14 cellular contexts compared by ENCODE assay signal in genomic region chr1:14259191-14259757, GRCh38.
DNase-seq lines count a peak whose midpoint lies in the region; ATAC-seq and TF ChIP-seq lines count a peak whose summit lies in the region.
"Had no signal": no experiment of that assay in that cellular context is flagged by ENCODE, and none has a peak within 500 bp of the region (broad histone marks: within the 10 kb centered on the region; RNA-seq: fewer than 3 reads in every experiment).

No MANE protein-coding gene starts in this region.

- TF ChIP-seq POLR2A in testis (IDR thresholded peaks at IDR 0.05) = no peak

- peak; percentile 96 for ATAC-seq in Right ventricle myocardium inferior
- no peak for ATAC-seq in stimulated activated effector memory CD8-positive, alpha-beta T cell treated with anti-CD3 and anti-CD28 coated beads, Interleukin-12 subunit alpha, Interleukin-12 subunit beta, amount 100 ng/mL, for 72 hours
- ATAC-seq: activated CD8-positive, alpha-beta T cell treated with anti-CD3 and anti-CD28 coated beads for 36 hours had no signal

- intact Hi-C loops in Right ventricle myocardium inferior (cut with DNase I) = no loop called here
- intact Hi-C loops in testis (cut with DNase I; ENCODE audit: low total_unique reads) = no loop called here

- no peak overlapping the region for H3K27ac Mint-ChIP-seq in stimulated activated effector memory CD8-positive, alpha-beta T cell treated with anti-CD3 and anti-CD28 coated beads, Interleukin-12 subunit alpha, Interleukin-12 subunit beta, amount 100 ng/mL, for 72 hours
- H3K27ac Mint-ChIP-seq: activated CD8-positive, alpha-beta T cell treated with anti-CD3 and anti-CD28 coated beads for 36 hours; CD4-positive, CD25-positive, alpha-beta regulatory T cell; mesothelial cell of epicardium had no signal

- no peaks in the 10 kb centered on the region for H3K27me3 ChIP-seq in testis

- no peak overlapping the region for H3K4me3 Mint-ChIP-seq in stimulated activated effector memory CD8-positive, alpha-beta T cell treated with anti-CD3 and anti-CD28 coated beads, Interleukin-12 subunit alpha, Interleukin-12 subunit beta, amount 100 ng/mL, for 72 hours
- H3K4me3 Mint-ChIP-seq: activated CD8-positive, alpha-beta T cell treated with anti-CD3 and anti-CD28 coated beads for 36 hours; CD4-positive, CD25-positive, alpha-beta regulatory T cell; mesothelial cell of epicardium had no signal

- peak overlapping the region in 1 of 2 donors; percentile 31 for H3K27ac ChIP-seq in testis
- H3K27ac ChIP-seq: skin epidermis had no signal

- H3K4me1 ChIP-seq in testis = peaks cover 10% of the 10 kb centered on the region

- no peak for TF ChIP-seq CTCF in testis (IDR thresholded peaks at IDR 0.05)

- peak; percentile 5 to 99 (median 87) for DNase-seq in anterior cingulate cortex (lab: John Stamatoyannopoulos, UW)
- DNase-seq in Right ventricle myocardium inferior (ENCODE audit: missing footprints) = peak; percentile 91
- peak; percentile 84 for DNase-seq in mucosa of gallbladder (ENCODE audit: low spot score)
- DNase-seq in testis = peak; percentile 88
- no peak for DNase-seq in stimulated activated effector memory CD8-positive, alpha-beta T cell treated with anti-CD3 and anti-CD28 coated beads, Interleukin-12 subunit alpha, Interleukin-12 subunit beta, amount 100 ng/mL, for 72 hours (ENCODE audit: low spot score in 2 of 2)
- DNase-seq in AG08396 (ENCODE audit: low spot score) = no peak
- no peak for DNase-seq in DMS79 treated with DMSO at 0.1 percent for 48 hours (lab: John Stamatoyannopoulos, UW)
- no peak for DNase-seq in NCI-H345 treated with DMSO at 0.1 percent for 48 hours (lab: John Stamatoyannopoulos, UW; ENCODE audit: unreplicated experiment)
- DNase-seq: activated CD8-positive, alpha-beta T cell treated with anti-CD3 and anti-CD28 coated beads for 36 hours; CD4-positive, CD25-positive, alpha-beta regulatory T cell; MV-4-11; NCI-H524 had no signal

- no peaks in the 10 kb centered on the region for H3K36me3 ChIP-seq in testis (ENCODE audit: low read depth, missing control alignments)

- no peaks in the 10 kb centered on the region for H3K4me1 Mint-ChIP-seq in stimulated activated effector memory CD8-positive, alpha-beta T cell treated with anti-CD3 and anti-CD28 coated beads, Interleukin-12 subunit alpha, Interleukin-12 subunit beta, amount 100 ng/mL, for 72 hours
- H3K4me1 Mint-ChIP-seq: CD4-positive, CD25-positive, alpha-beta regulatory T cell had no signal

- H3K9me3 Mint-ChIP-seq in stimulated activated effector memory CD8-positive, alpha-beta T cell treated with anti-CD3 and anti-CD28 coated beads, Interleukin-12 subunit alpha, Interleukin-12 subunit beta, amount 100 ng/mL, for 72 hours = peaks cover 4% of the 10 kb centered on the region
- H3K9me3 Mint-ChIP-seq: activated CD8-positive, alpha-beta T cell treated with anti-CD3 and anti-CD28 coated beads for 36 hours; mesothelial cell of epicardium had no signal

- no peak overlapping the region for H3K4me3 ChIP-seq in testis
- H3K4me3 ChIP-seq: skin epidermis had no signal

- WGBS in testis, 2 donors = 47 to 65% methylated on average over 13 of the region's 13 CpGs

- H3K9me3 ChIP-seq in testis = no peaks in the 10 kb centered on the region

- no peaks in the 10 kb centered on the region for H3K36me3 Mint-ChIP-seq in stimulated activated effector memory CD8-positive, alpha-beta T cell treated with anti-CD3 and anti-CD28 coated beads, Interleukin-12 subunit alpha, Interleukin-12 subunit beta, amount 100 ng/mL, for 72 hours
- H3K36me3 Mint-ChIP-seq: CD4-positive, CD25-positive, alpha-beta regulatory T cell; mesothelial cell of epicardium had no signal

Comparison
In these comparisons a context has a peak if more than half of its experiments do, and no peak if none do; other contexts are left out.
1. DNase-seq: peak in anterior cingulate cortex (58 of 58), Right ventricle myocardium inferior (single experiment), mucosa of gallbladder (single experiment) and testis (single experiment); none in stimulated activated effector memory CD8-positive, alpha-beta T cell treated with anti-CD3 and anti-CD28 coated beads, Interleukin-12 subunit alpha, Interleukin-12 subunit beta, amount 100 ng/mL, for 72 hours (0 of 2), AG08396 (single experiment), DMS79 treated with DMSO at 0.1 percent for 48 hours (single experiment) and NCI-H345 treated with DMSO at 0.1 percent for 48 hours (single experiment).